Comparison of ENCODE assay signal across 1 cellular context in the genomic region with DNA sequence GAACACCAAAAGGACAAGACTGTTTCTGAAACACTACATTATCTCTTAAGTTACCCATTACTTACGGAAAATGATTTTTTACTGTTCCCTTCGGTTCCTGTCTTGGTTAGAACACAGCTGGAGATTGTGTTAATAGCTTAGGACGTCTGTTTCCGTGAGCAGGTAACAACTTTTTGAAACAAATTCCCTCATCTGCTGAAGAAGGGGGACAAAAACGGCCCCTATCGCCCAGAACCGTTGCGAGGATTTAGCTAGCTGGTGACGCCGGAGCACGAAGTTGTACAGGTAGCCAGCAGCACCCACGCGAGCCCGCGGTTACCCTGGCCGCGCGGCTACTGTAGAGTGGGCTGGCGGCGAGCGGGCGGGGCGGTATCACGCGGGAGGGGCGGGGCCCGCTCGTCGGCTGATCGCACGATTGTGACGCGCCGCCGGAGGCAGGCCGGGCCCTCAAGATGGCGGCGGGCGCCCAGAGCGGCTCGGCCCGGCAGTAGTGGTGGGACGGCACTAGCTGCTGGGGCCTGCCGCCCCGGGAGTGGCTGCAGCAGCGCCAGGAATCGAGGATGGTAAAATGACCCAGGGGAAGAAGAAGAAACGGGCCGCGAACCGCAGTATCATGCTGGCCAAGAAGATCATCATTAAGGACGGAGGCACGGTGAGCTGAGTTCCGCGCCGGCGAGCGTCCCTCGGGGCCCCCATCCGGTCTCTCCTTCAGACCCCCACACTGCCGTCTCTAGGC.
TF ChIP-seq lines count a peak whose summit lies in the region.

No MANE protein-coding gene starts in this region.

TF ChIP-seq in HEK293, 187 proteins besides CTCF, POLR2A, EP300 and RAD21 (continued from another document and continues in another):
- TF ChIP-seq, protein P1, sequence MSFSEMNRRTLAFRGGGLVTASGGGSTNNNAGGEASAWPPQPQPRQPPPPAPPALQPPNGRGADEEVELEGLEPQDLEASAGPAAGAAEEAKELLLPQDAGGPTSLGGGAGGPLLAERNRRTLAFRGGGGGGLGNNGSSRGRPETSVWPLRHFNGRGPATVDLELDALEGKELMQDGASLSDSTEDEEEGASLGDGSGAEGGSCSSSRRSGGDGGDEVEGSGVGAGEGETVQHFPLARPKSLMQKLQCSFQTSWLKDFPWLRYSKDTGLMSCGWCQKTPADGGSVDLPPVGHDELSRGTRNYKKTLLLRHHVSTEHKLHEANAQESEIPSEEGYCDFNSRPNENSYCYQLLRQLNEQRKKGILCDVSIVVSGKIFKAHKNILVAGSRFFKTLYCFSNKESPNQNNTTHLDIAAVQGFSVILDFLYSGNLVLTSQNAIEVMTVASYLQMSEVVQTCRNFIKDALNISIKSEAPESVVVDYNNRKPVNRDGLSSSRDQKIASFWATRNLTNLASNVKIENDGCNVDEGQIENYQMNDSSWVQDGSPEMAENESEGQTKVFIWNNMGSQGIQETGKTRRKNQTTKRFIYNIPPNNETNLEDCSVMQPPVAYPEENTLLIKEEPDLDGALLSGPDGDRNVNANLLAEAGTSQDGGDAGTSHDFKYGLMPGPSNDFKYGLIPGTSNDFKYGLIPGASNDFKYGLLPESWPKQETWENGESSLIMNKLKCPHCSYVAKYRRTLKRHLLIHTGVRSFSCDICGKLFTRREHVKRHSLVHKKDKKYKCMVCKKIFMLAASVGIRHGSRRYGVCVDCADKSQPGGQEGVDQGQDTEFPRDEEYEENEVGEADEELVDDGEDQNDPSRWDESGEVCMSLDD (tag by site-specific recombination; IDR thresholded peaks at IDR 0.05): peak; percentile 45; the same call in 1 of the 2 replicates
- peak; percentile 55; the same call in 1 of the 2 replicates for TF ChIP-seq ZFP69B (tag by site-specific recombination; IDR thresholded peaks at IDR 0.05)
- no peak for TF ChIP-seq ZNF221 (tag by site-specific recombination; IDR thresholded peaks at IDR 0.05; ENCODE audit: borderline replicate concordance)
- TF ChIP-seq KLF9 (tag by site-specific recombination; IDR thresholded peaks at IDR 0.05; ENCODE audit: low read depth): peak; percentile 91
- TF ChIP-seq, protein P2, sequence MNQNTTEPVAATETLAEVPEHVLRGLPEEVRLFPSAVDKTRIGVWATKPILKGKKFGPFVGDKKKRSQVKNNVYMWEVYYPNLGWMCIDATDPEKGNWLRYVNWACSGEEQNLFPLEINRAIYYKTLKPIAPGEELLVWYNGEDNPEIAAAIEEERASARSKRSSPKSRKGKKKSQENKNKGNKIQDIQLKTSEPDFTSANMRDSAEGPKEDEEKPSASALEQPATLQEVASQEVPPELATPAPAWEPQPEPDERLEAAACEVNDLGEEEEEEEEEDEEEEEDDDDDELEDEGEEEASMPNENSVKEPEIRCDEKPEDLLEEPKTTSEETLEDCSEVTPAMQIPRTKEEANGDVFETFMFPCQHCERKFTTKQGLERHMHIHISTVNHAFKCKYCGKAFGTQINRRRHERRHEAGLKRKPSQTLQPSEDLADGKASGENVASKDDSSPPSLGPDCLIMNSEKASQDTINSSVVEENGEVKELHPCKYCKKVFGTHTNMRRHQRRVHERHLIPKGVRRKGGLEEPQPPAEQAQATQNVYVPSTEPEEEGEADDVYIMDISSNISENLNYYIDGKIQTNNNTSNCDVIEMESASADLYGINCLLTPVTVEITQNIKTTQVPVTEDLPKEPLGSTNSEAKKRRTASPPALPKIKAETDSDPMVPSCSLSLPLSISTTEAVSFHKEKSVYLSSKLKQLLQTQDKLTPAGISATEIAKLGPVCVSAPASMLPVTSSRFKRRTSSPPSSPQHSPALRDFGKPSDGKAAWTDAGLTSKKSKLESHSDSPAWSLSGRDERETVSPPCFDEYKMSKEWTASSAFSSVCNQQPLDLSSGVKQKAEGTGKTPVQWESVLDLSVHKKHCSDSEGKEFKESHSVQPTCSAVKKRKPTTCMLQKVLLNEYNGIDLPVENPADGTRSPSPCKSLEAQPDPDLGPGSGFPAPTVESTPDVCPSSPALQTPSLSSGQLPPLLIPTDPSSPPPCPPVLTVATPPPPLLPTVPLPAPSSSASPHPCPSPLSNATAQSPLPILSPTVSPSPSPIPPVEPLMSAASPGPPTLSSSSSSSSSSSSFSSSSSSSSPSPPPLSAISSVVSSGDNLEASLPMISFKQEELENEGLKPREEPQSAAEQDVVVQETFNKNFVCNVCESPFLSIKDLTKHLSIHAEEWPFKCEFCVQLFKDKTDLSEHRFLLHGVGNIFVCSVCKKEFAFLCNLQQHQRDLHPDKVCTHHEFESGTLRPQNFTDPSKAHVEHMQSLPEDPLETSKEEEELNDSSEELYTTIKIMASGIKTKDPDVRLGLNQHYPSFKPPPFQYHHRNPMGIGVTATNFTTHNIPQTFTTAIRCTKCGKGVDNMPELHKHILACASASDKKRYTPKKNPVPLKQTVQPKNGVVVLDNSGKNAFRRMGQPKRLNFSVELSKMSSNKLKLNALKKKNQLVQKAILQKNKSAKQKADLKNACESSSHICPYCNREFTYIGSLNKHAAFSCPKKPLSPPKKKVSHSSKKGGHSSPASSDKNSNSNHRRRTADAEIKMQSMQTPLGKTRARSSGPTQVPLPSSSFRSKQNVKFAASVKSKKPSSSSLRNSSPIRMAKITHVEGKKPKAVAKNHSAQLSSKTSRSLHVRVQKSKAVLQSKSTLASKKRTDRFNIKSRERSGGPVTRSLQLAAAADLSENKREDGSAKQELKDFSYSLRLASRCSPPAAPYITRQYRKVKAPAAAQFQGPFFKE (tag by site-specific recombination; IDR thresholded peaks at IDR 0.05; ENCODE audit: borderline replicate concordance): no peak
- no peak for TF ChIP-seq ZNF114 (tag by site-specific recombination; IDR thresholded peaks at IDR 0.05)
- TF ChIP-seq, protein P3, sequence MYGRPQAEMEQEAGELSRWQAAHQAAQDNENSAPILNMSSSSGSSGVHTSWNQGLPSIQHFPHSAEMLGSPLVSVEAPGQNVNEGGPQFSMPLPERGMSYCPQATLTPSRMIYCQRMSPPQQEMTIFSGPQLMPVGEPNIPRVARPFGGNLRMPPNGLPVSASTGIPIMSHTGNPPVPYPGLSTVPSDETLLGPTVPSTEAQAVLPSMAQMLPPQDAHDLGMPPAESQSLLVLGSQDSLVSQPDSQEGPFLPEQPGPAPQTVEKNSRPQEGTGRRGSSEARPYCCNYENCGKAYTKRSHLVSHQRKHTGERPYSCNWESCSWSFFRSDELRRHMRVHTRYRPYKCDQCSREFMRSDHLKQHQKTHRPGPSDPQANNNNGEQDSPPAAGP (tag by site-specific recombination; IDR thresholded peaks at IDR 0.05): peak; percentile 58; the same call in 1 of the 2 replicates
- peak; percentile 39; the same call in 1 of the 2 replicates for TF ChIP-seq ZBTB48 (tag by site-specific recombination; IDR thresholded peaks at IDR 0.05)
- no peak; the same call in 1 of the 2 replicates for TF ChIP-seq TRIM28 (IDR thresholded peaks at IDR 0.05; ENCODE audit: borderline replicate concordance, low read length)
- TF ChIP-seq ZNF670 (tag by site-specific recombination; IDR thresholded peaks at IDR 0.05; ENCODE audit: low read depth): no peak
- TF ChIP-seq, protein P4, sequence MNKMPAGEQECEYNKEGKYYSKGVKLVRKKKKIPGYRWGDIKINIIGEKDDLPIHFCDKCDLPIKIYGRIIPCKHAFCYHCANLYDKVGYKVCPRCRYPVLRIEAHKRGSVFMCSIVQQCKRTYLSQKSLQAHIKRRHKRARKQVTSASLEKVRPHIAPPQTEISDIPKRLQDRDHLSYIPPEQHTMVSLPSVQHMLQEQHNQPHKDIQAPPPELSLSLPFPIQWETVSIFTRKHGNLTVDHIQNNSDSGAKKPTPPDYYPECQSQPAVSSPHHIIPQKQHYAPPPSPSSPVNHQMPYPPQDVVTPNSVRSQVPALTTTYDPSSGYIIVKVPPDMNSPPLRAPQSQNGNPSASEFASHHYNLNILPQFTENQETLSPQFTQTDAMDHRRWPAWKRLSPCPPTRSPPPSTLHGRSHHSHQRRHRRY (tag by site-specific recombination; IDR thresholded peaks at IDR 0.05): no peak
- TF ChIP-seq BCL11A (tag by site-specific recombination; IDR thresholded peaks at IDR 0.05; ENCODE audit: low read depth): no peak
- no peak for TF ChIP-seq ZNF157 (tag by site-specific recombination; IDR thresholded peaks at IDR 0.05)
- TF ChIP-seq, protein P5, sequence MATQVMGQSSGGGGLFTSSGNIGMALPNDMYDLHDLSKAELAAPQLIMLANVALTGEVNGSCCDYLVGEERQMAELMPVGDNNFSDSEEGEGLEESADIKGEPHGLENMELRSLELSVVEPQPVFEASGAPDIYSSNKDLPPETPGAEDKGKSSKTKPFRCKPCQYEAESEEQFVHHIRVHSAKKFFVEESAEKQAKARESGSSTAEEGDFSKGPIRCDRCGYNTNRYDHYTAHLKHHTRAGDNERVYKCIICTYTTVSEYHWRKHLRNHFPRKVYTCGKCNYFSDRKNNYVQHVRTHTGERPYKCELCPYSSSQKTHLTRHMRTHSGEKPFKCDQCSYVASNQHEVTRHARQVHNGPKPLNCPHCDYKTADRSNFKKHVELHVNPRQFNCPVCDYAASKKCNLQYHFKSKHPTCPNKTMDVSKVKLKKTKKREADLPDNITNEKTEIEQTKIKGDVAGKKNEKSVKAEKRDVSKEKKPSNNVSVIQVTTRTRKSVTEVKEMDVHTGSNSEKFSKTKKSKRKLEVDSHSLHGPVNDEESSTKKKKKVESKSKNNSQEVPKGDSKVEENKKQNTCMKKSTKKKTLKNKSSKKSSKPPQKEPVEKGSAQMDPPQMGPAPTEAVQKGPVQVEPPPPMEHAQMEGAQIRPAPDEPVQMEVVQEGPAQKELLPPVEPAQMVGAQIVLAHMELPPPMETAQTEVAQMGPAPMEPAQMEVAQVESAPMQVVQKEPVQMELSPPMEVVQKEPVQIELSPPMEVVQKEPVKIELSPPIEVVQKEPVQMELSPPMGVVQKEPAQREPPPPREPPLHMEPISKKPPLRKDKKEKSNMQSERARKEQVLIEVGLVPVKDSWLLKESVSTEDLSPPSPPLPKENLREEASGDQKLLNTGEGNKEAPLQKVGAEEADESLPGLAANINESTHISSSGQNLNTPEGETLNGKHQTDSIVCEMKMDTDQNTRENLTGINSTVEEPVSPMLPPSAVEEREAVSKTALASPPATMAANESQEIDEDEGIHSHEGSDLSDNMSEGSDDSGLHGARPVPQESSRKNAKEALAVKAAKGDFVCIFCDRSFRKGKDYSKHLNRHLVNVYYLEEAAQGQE (tag by site-specific recombination; IDR thresholded peaks at IDR 0.05): peak; percentile 64
- TF ChIP-seq, protein P6, sequence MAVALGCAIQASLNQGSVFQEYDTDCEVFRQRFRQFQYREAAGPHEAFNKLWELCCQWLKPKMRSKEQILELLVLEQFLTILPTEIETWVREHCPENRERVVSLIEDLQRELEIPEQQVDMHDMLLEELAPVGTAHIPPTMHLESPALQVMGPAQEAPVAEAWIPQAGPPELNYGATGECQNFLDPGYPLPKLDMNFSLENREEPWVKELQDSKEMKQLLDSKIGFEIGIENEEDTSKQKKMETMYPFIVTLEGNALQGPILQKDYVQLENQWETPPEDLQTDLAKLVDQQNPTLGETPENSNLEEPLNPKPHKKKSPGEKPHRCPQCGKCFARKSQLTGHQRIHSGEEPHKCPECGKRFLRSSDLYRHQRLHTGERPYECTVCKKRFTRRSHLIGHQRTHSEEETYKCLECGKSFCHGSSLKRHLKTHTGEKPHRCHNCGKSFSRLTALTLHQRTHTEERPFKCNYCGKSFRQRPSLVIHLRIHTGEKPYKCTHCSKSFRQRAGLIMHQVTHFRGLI (tag by site-specific recombination; IDR thresholded peaks at IDR 0.05): peak; percentile 33; the same call in 1 of the 2 replicates
- peak; percentile 58 for TF ChIP-seq ZBTB8A (tag by site-specific recombination; IDR thresholded peaks at IDR 0.05)
- TF ChIP-seq ZNF174 (tag by site-specific recombination; IDR thresholded peaks at IDR 0.05): no peak
- TF ChIP-seq, protein P7, sequence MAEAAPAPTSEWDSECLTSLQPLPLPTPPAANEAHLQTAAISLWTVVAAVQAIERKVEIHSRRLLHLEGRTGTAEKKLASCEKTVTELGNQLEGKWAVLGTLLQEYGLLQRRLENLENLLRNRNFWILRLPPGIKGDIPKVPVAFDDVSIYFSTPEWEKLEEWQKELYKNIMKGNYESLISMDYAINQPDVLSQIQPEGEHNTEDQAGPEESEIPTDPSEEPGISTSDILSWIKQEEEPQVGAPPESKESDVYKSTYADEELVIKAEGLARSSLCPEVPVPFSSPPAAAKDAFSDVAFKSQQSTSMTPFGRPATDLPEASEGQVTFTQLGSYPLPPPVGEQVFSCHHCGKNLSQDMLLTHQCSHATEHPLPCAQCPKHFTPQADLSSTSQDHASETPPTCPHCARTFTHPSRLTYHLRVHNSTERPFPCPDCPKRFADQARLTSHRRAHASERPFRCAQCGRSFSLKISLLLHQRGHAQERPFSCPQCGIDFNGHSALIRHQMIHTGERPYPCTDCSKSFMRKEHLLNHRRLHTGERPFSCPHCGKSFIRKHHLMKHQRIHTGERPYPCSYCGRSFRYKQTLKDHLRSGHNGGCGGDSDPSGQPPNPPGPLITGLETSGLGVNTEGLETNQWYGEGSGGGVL (tag by site-specific recombination; IDR thresholded peaks at IDR 0.05): peak; percentile 57; the same call in 1 of the 2 replicates
- peak; percentile 84; the same call in 1 of the 2 replicates for TF ChIP-seq ZBTB20 (tag by site-specific recombination; IDR thresholded peaks at IDR 0.05)
- peak; percentile 78 for TF ChIP-seq ZEB2 (tag by site-specific recombination; IDR thresholded peaks at IDR 0.05)
- TF ChIP-seq, protein P8, sequence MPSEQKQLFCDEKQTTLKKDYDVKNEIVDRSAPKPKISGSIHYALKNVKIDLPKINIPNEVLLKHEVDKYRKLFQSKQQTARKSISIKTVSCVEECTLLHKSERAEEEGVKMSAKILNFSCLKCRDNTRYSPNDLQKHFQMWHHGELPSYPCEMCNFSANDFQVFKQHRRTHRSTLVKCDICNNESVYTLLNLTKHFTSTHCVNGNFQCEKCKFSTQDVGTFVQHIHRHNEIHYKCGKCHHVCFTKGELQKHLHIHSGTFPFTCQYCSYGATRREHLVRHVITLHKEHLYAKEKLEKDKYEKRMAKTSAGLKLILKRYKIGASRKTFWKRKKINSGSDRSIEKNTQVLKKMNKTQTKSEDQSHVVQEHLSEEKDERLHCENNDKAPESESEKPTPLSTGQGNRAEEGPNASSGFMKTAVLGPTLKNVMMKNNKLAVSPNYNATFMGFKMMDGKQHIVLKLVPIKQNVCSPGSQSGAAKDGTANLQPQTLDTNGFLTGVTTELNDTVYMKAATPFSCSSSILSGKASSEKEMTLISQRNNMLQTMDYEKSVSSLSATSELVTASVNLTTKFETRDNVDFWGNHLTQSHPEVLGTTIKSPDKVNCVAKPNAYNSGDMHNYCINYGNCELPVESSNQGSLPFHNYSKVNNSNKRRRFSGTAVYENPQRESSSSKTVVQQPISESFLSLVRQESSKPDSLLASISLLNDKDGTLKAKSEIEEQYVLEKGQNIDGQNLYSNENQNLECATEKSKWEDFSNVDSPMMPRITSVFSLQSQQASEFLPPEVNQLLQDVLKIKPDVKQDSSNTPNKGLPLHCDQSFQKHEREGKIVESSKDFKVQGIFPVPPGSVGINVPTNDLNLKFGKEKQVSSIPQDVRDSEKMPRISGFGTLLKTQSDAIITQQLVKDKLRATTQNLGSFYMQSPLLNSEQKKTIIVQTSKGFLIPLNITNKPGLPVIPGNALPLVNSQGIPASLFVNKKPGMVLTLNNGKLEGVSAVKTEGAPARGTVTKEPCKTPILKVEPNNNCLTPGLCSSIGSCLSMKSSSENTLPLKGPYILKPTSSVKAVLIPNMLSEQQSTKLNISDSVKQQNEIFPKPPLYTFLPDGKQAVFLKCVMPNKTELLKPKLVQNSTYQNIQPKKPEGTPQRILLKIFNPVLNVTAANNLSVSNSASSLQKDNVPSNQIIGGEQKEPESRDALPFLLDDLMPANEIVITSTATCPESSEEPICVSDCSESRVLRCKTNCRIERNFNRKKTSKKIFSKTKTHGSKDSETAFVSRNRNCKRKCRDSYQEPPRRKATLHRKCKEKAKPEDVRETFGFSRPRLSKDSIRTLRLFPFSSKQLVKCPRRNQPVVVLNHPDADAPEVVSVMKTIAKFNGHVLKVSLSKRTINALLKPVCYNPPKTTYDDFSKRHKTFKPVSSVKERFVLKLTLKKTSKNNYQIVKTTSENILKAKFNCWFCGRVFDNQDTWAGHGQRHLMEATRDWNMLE (tag by site-specific recombination; conservative IDR thresholded peaks at IDR 0.05; ENCODE audit: low read depth): no peak
- TF ChIP-seq EGR2 (tag by site-specific recombination; IDR thresholded peaks at IDR 0.05; ENCODE audit: low read depth): peak; percentile 70
- no peak for TF ChIP-seq ZNF202 (tag by site-specific recombination; IDR thresholded peaks at IDR 0.05; ENCODE audit: borderline replicate concordance)
- no peak for TF ChIP-seq ZNF677 (tag by site-specific recombination; IDR thresholded peaks at IDR 0.05)
